25 cellular contexts compared by ENCODE assay signal in genomic region chr12:66661357-66661756, GRCh38. TPM values are rescaled to one million over a fixed set of nuclear protein-coding genes. Genes with fewer than 3 reads are reported as not detected.
"Had no signal": no experiment of that assay in that cellular context is flagged by ENCODE, and none has a peak within 500 bp of the region (broad histone marks: within the 10 kb centered on the region; RNA-seq: fewer than 3 reads in every experiment).

No MANE protein-coding gene starts in this region.

- H3K4me2 ChIP-seq: smooth muscle cell had no signal

- H3K9me3 ChIP-seq: adrenal gland, left lung, thoracic aorta, upper lobe of left lung had no signal

- H3K4me1 ChIP-seq: adrenal gland had no signal

- H3K9me3 Mint-ChIP-seq: activated T-cell treated with anti-CD3 and anti-CD28 coated beads, Interleukin-2, amount 50 U/mL, for 4 hours; activated T-helper 2 cell treated with anti-CD3 and anti-CD28 coated beads, Interferon-gamma antibody, Interleukin-2, Interleukin-4, amounts not matched to agents 10 μg/mL and 5 μg/mL and 100 μg/mL, durations not matched to agents 14 hours and 24 hours and 36 hours; natural killer cell had no signal

- H3K4me1 Mint-ChIP-seq: natural killer cell had no signal

- H3K36me3 Mint-ChIP-seq: activated naive CD8-positive, alpha-beta T cell; natural killer cell had no signal

- H3K4me3 Mint-ChIP-seq: activated naive CD8-positive, alpha-beta T cell; activated T-cell treated with anti-CD3 and anti-CD28 coated beads, Interleukin-2, amount 50 U/mL, for 4 hours; natural killer cell had no signal

- DNase-seq: activated CD4-positive, alpha-beta T cell treated with anti-CD3 and anti-CD28 coated beads, Interleukin-2, amount 50 U/mL, for 4 hours; activated CD8-positive, alpha-beta memory T cell treated with anti-CD3 and anti-CD28 coated beads, Interleukin-2, amount 50 U/mL, for 48 hours; activated naive CD4-positive, alpha-beta T cell; activated T-cell treated with anti-CD3 and anti-CD28 coated beads, Interleukin-2, amount 50 U/mL, for 4 hours; adrenal gland; central memory CD4-positive, alpha-beta T cell; dermis blood vessel endothelial cell; effector CD8-positive, alpha-beta T cell; erythroblast; foreskin fibroblast; kidney; left lung; natural killer cell; stimulated activated CD4-positive, alpha-beta T cell treated with anti-CD3 and anti-CD28 coated beads, Interleukin-2, amount 100 ng/mL, for 48 hours; stimulated activated CD8-positive, alpha-beta memory T cell treated with anti-CD3 and anti-CD28 coated beads, Interleukin-4, amount 100 ng/mL, for 48 hours; stimulated activated naive CD4-positive, alpha-beta T cell treated with Interleukin-2 at 50 U/mL for 16 hours; T-helper 9 cell; upper lobe of left lung had no signal

- H3K4me3 ChIP-seq: adrenal gland, left lung, lung, smooth muscle cell, thoracic aorta, upper lobe of left lung had no signal

- H3K36me3 ChIP-seq: adrenal gland, left lung, thoracic aorta, upper lobe of left lung had no signal

- ATAC-seq: activated T-cell treated with anti-CD3 and anti-CD28 coated beads, Interleukin-2, amount 50 U/mL, for 4 hours; left lung; natural killer cell; sciatic nerve had no signal

- H3K27me3 ChIP-seq: adrenal gland, upper lobe of left lung had no signal

- H3K27ac Mint-ChIP-seq: activated naive CD8-positive, alpha-beta T cell; activated T-helper 2 cell treated with anti-CD3 and anti-CD28 coated beads, Interferon-gamma antibody, Interleukin-2, Interleukin-4, amounts not matched to agents 10 μg/mL and 5 μg/mL and 100 μg/mL, durations not matched to agents 14 hours and 24 hours and 36 hours; natural killer cell had no signal

- H3K27ac ChIP-seq: adrenal gland, left lung, thoracic aorta, upper lobe of left lung had no signal

RNA-seq across cellular contexts. Expression of gene GRIP1, which starts 17.5 kb away (rescaled TPM):
- total RNA-seq: activated T-helper 2 cell treated with anti-CD3 and anti-CD28 coated beads, Interferon-gamma antibody, Interleukin-2, Interleukin-4, amounts not matched to agents 10 μg/mL and 5 μg/mL and 100 μg/mL, durations not matched to agents 14 hours and 24 hours and 36 hours; fibroblast of lung had no signal
